Comparison of ENCODE assay signal across 1 cellular context in genomic region chr11:96267490-96268010, GRCh38.
TF ChIP-seq lines count a peak whose summit lies in the region.

No MANE protein-coding gene starts in this region.

TF ChIP-seq in GM12878, 131 proteins besides CTCF, POLR2A, EP300 and RAD21 (continued from another document):
- peak in 1 of 2 experiments; percentile 76; a peak in 1 of 4 replicates for TF ChIP-seq ETV6 (conservative IDR thresholded peaks at IDR 0.05 in 1 of 2, IDR thresholded peaks at IDR 0.05 in 1 of 2; ENCODE audit: borderline replicate concordance in 1 of 2, low read depth in 1 of 2)
- peak in 1 of 2 experiments; percentile 10; a peak in 1 of 4 replicates for TF ChIP-seq SRF (IDR thresholded peaks at IDR 0.05; ENCODE audit: low read depth in 2 of 2, low read length in 2 of 2)
- peak; percentile 63 for TF ChIP-seq ATF2 (IDR thresholded peaks at IDR 0.05; ENCODE audit: low read length)
- TF ChIP-seq ZBED1 (IDR thresholded peaks at IDR 0.05; ENCODE audit: borderline replicate concordance): peak; percentile 71; the same call in 1 of the 2 replicates
- no peak for TF ChIP-seq NKRF (conservative IDR thresholded peaks at IDR 0.05)
- TF ChIP-seq, protein P1, sequence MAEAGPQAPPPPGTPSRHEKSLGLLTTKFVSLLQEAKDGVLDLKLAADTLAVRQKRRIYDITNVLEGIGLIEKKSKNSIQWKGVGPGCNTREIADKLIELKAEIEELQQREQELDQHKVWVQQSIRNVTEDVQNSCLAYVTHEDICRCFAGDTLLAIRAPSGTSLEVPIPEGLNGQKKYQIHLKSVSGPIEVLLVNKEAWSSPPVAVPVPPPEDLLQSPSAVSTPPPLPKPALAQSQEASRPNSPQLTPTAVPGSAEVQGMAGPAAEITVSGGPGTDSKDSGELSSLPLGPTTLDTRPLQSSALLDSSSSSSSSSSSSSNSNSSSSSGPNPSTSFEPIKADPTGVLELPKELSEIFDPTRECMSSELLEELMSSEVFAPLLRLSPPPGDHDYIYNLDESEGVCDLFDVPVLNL (IDR thresholded peaks at IDR 0.05; ENCODE audit: low read depth, low read length): no peak
- TF ChIP-seq YY1 (IDR thresholded peaks at IDR 0.05; ENCODE audit: low read depth, low read length): no peak
- TF ChIP-seq MEF2B (IDR thresholded peaks at IDR 0.05; ENCODE audit: partially characterized antibody, poor library complexity, severe bottlenecking): peak; percentile 78
- TF ChIP-seq, protein P2, sequence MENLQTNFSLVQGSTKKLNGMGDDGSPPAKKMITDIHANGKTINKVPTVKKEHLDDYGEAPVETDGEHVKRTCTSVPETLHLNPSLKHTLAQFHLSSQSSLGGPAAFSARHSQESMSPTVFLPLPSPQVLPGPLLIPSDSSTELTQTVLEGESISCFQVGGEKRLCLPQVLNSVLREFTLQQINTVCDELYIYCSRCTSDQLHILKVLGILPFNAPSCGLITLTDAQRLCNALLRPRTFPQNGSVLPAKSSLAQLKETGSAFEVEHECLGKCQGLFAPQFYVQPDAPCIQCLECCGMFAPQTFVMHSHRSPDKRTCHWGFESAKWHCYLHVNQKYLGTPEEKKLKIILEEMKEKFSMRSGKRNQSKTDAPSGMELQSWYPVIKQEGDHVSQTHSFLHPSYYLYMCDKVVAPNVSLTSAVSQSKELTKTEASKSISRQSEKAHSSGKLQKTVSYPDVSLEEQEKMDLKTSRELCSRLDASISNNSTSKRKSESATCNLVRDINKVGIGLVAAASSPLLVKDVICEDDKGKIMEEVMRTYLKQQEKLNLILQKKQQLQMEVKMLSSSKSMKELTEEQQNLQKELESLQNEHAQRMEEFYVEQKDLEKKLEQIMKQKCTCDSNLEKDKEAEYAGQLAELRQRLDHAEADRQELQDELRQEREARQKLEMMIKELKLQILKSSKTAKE (IDR thresholded peaks at IDR 0.05; ENCODE audit: low read depth, poor library complexity, severe bottlenecking): peak; percentile 90
- no peak for TF ChIP-seq SMARCA5 (IDR thresholded peaks at IDR 0.05)
- TF ChIP-seq POU2F2 (IDR thresholded peaks at IDR 0.05; ENCODE audit: borderline replicate concordance, low read depth, low read length): peak; percentile 51; the same call in 1 of the 3 replicates
- TF ChIP-seq, protein P3, sequence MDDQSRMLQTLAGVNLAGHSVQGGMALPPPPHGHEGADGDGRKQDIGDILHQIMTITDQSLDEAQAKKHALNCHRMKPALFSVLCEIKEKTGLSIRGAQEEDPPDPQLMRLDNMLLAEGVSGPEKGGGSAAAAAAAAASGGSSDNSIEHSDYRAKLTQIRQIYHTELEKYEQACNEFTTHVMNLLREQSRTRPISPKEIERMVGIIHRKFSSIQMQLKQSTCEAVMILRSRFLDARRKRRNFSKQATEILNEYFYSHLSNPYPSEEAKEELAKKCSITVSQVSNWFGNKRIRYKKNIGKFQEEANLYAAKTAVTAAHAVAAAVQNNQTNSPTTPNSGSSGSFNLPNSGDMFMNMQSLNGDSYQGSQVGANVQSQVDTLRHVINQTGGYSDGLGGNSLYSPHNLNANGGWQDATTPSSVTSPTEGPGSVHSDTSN (IDR thresholded peaks at IDR 0.05; ENCODE audit: insufficient replicate concordance, low read depth, low read length): peak; percentile 60
- TF ChIP-seq TBL1XR1 (IDR thresholded peaks at IDR 0.05; ENCODE audit: low read depth, low read length): 0 out of 2 replicates have a peak, but pooled peaks have one; percentile 18
- peak; percentile 59; the same call in 1 of the 2 replicates for TF ChIP-seq MTA3 (IDR thresholded peaks at IDR 0.05; ENCODE audit: borderline replicate concordance, low read length)
- no peak for TF ChIP-seq CUX1 (IDR thresholded peaks at IDR 0.05; ENCODE audit: insufficient replicate concordance, low read depth, low read length)
- no peak for TF ChIP-seq ZNF274 (IDR thresholded peaks at IDR 0.05; ENCODE audit: insufficient read depth, insufficient read length)
- 0 out of 2 replicates have a peak, but pooled peaks have one; percentile 9 for TF ChIP-seq TCF12 (IDR thresholded peaks at IDR 0.05; ENCODE audit: low read depth, low read length)
- TF ChIP-seq, protein P4, sequence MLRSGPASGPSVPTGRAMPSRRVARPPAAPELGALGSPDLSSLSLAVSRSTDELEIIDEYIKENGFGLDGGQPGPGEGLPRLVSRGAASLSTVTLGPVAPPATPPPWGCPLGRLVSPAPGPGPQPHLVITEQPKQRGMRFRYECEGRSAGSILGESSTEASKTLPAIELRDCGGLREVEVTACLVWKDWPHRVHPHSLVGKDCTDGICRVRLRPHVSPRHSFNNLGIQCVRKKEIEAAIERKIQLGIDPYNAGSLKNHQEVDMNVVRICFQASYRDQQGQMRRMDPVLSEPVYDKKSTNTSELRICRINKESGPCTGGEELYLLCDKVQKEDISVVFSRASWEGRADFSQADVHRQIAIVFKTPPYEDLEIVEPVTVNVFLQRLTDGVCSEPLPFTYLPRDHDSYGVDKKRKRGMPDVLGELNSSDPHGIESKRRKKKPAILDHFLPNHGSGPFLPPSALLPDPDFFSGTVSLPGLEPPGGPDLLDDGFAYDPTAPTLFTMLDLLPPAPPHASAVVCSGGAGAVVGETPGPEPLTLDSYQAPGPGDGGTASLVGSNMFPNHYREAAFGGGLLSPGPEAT (IDR thresholded peaks at IDR 0.05; ENCODE audit: low read depth): peak; percentile 91
- peak; percentile 89 to 93; a peak in 3 of 4 replicates for TF ChIP-seq IKZF2 (IDR thresholded peaks at IDR 0.05)
- peak; percentile 80 to 87 for TF ChIP-seq BHLHE40 (IDR thresholded peaks at IDR 0.05; ENCODE audit: borderline replicate concordance in 1 of 2, low read depth in 2 of 2, low read length in 1 of 2)
- 0 out of 2 replicates have a peak, but pooled peaks have one; percentile 46 for TF ChIP-seq POLR2AphosphoS5 (IDR thresholded peaks at IDR 0.05; ENCODE audit: low read length)
- 0 out of 2 replicates have a peak, but pooled peaks have one; percentile 32 for TF ChIP-seq GABPA (IDR thresholded peaks at IDR 0.05; ENCODE audit: low read depth)
- TF ChIP-seq FOXM1 (IDR thresholded peaks at IDR 0.05; ENCODE audit: low read depth, low read length): peak; percentile 57; the same call in 1 of the 2 replicates
- peak; percentile 53; the same call in 1 of the 2 replicates for TF ChIP-seq IRF4 (IDR thresholded peaks at IDR 0.05; ENCODE audit: low read depth, low read length)
- TF ChIP-seq NFXL1 (IDR thresholded peaks at IDR 0.05; ENCODE audit: borderline replicate concordance): no peak
- TF ChIP-seq, protein P5, sequence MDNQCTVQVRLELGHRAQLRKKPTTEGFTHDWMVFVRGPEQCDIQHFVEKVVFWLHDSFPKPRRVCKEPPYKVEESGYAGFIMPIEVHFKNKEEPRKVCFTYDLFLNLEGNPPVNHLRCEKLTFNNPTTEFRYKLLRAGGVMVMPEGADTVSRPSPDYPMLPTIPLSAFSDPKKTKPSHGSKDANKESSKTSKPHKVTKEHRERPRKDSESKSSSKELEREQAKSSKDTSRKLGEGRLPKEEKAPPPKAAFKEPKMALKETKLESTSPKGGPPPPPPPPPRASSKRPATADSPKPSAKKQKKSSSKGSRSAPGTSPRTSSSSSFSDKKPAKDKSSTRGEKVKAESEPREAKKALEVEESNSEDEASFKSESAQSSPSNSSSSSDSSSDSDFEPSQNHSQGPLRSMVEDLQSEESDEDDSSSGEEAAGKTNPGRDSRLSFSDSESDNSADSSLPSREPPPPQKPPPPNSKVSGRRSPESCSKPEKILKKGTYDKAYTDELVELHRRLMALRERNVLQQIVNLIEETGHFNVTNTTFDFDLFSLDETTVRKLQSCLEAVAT (IDR thresholded peaks at IDR 0.05): peak; percentile 51; the same call in 1 of the 2 replicates
- peak; percentile 21; the same call in 1 of the 2 replicates for TF ChIP-seq ZNF217 (IDR thresholded peaks at IDR 0.05)
- TF ChIP-seq RAD51 (IDR thresholded peaks at IDR 0.05): peak; percentile 23; the same call in 1 of the 2 replicates
- peak; percentile 97 for TF ChIP-seq ATF7 (IDR thresholded peaks at IDR 0.05; ENCODE audit: low read depth)
- TF ChIP-seq TCF3 (IDR thresholded peaks at IDR 0.05; ENCODE audit: borderline replicate concordance, insufficient read depth, low read depth, low read length): peak; percentile 78; the same call in 1 of the 2 replicates
- peak; percentile 50 for TF ChIP-seq RELA (IDR thresholded peaks at IDR 0.05; ENCODE audit: borderline replicate concordance, partially characterized antibody)
- TF ChIP-seq, protein P6, sequence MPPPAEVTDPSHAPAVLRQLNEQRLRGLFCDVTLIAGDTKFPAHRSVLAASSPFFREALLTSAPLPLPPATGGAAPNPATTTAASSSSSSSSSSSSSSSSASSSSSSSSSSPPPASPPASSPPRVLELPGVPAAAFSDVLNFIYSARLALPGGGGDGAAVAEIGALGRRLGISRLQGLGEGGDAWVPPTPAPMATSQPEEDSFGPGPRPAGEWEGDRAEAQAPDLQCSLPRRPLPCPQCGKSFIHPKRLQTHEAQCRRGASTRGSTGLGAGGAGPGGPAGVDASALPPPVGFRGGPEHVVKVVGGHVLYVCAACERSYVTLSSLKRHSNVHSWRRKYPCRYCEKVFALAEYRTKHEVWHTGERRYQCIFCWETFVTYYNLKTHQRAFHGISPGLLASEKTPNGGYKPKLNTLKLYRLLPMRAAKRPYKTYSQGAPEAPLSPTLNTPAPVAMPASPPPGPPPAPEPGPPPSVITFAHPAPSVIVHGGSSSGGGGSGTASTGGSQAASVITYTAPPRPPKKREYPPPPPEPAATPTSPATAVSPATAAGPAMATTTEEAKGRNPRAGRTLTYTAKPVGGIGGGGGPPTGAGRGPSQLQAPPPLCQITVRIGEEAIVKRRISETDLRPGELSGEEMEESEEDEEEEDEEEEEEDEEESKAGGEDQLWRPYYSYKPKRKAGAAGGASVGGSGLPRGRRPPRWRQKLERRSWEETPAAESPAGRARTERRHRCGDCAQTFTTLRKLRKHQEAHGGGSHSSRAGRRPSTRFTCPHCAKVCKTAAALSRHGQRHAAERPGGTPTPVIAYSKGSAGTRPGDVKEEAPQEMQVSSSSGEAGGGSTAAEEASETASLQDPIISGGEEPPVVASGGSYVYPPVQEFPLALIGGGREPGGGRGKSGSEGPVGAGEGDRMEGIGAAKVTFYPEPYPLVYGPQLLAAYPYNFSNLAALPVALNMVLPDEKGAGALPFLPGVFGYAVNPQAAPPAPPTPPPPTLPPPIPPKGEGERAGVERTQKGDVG (CRISPR knock-in tag; IDR thresholded peaks at IDR 0.05): no peak
- TF ChIP-seq USF1 (IDR thresholded peaks at IDR 0.05; ENCODE audit: borderline replicate concordance, extremely low read length, insufficient read depth, low read depth, low read length): no peak
- peak; percentile 84 for TF ChIP-seq DPF2 (IDR thresholded peaks at IDR 0.05)
